1 cellular context compared by ENCODE assay signal in genomic region chr18:67516432-67517223, GRCh38.
TF ChIP-seq lines count a peak whose summit lies in the region.

DSEL (minus strand) TSS chr18:67516720; CDS start chr18:67514608, 2,112 bp downstream.

TF ChIP-seq in HepG2, 621 proteins besides CTCF, POLR2A, EP300 and RAD21 (continued from another document and continues in another):
- TF ChIP-seq E2F1 (CRISPR knock-in tag; IDR thresholded peaks at IDR 0.05) (no peak), ZNF101 (CRISPR knock-in tag; IDR thresholded peaks at IDR 0.05; ENCODE audit: borderline replicate concordance, low read depth) (no peak), ZNF503 (CRISPR knock-in tag; IDR thresholded peaks at IDR 0.05) (no peak), SMAD1 (CRISPR knock-in tag; IDR thresholded peaks at IDR 0.05; ENCODE audit: borderline replicate concordance, low read depth) (no peak), TCF7L2 (IDR thresholded peaks at IDR 0.05; ENCODE audit: low read depth, low read length) (no peak), HNF4A (CRISPR knock-in tag; IDR thresholded peaks at IDR 0.05) (no peak), KDM5B (CRISPR knock-in tag; IDR thresholded peaks at IDR 0.05; ENCODE audit: borderline replicate concordance) (peak; percentile 79; the same call in 1 of the 2 replicates), SNAPC4 (CRISPR knock-in tag; IDR thresholded peaks at IDR 0.05) (no peak), HNRNPL (IDR thresholded peaks at IDR 0.05; ENCODE audit: low read depth, low read length) (no peak), ZMYM2 (CRISPR knock-in tag; IDR thresholded peaks at IDR 0.05) (no peak), FIP1L1 (IDR thresholded peaks at IDR 0.05; ENCODE audit: borderline replicate concordance, insufficient read depth, low read depth, low read length) (no peak), ZNF292 (CRISPR knock-in tag; IDR thresholded peaks at IDR 0.05; ENCODE audit: borderline replicate concordance, low read depth) (no peak), SRSF1 (optimal IDR thresholded peaks at IDR 0.05; ENCODE audit: low read depth, low read length) (no peak), NFE2L1 (CRISPR knock-in tag; IDR thresholded peaks at IDR 0.05; ENCODE audit: borderline replicate concordance) (no peak), FOXK1 (CRISPR knock-in tag; IDR thresholded peaks at IDR 0.05; ENCODE audit: borderline replicate concordance, low read depth) (no peak), FOXK2 (IDR thresholded peaks at IDR 0.05) (no peak), MIER3 (CRISPR knock-in tag; IDR thresholded peaks at IDR 0.05; ENCODE audit: borderline replicate concordance) (no peak), NAIF1 (CRISPR knock-in tag; IDR thresholded peaks at IDR 0.05; ENCODE audit: borderline replicate concordance) (0 out of 2 replicates have a peak, but pooled peaks have one; percentile 35), FOXO1 (CRISPR knock-in tag; IDR thresholded peaks at IDR 0.05) (no peak), STAG1 (CRISPR knock-in tag; IDR thresholded peaks at IDR 0.05) (no peak), ZGPAT (CRISPR knock-in tag; IDR thresholded peaks at IDR 0.05) (peak; percentile 35; the same call in 1 of the 2 replicates), HNRNPK (IDR thresholded peaks at IDR 0.05; ENCODE audit: low read depth, low read length, poor library complexity, severe bottlenecking) (no peak), SRSF9 (IDR thresholded peaks at IDR 0.05; ENCODE audit: borderline replicate concordance, insufficient read depth, low read depth, low read length, poor library complexity, severe bottlenecking) (no peak), CERS6 (CRISPR knock-in tag; IDR thresholded peaks at IDR 0.05) (no peak), SNAPC2 (CRISPR knock-in tag; IDR thresholded peaks at IDR 0.05) (0 out of 2 replicates have a peak, but pooled peaks have one; percentile 37), POLR2AphosphoS2 (IDR thresholded peaks at IDR 0.05; ENCODE audit: low read depth, low read length) (no peak), LCORL (IDR thresholded peaks at IDR 0.05) (no peak), LCORL (CRISPR knock-in tag; IDR thresholded peaks at IDR 0.05) (no peak), DNMT1 (CRISPR knock-in tag; IDR thresholded peaks at IDR 0.05) (no peak; the same call in 1 of the 2 replicates), NR2C2 (CRISPR knock-in tag; IDR thresholded peaks at IDR 0.05; ENCODE audit: borderline replicate concordance) (no peak), ZNF713 (CRISPR knock-in tag; IDR thresholded peaks at IDR 0.05) (no peak), ZNF746 (CRISPR knock-in tag; IDR thresholded peaks at IDR 0.05) (no peak), ZFP37 (CRISPR knock-in tag; IDR thresholded peaks at IDR 0.05; ENCODE audit: borderline replicate concordance) (no peak), HNF1A (IDR thresholded peaks at IDR 0.05; ENCODE audit: low read depth) (no peak), HNF1A (CRISPR knock-in tag; IDR thresholded peaks at IDR 0.05; ENCODE audit: borderline replicate concordance) (no peak), ZIK1 (CRISPR knock-in tag; IDR thresholded peaks at IDR 0.05; ENCODE audit: borderline replicate concordance, low read depth) (no peak), PAWR (CRISPR knock-in tag; IDR thresholded peaks at IDR 0.05; ENCODE audit: borderline replicate concordance) (no peak), HNRNPUL1 (IDR thresholded peaks at IDR 0.05; ENCODE audit: low read depth, low read length) (no peak), ZSCAN12 (CRISPR knock-in tag; IDR thresholded peaks at IDR 0.05) (no peak), TOPORS (CRISPR knock-in tag; IDR thresholded peaks at IDR 0.05) (0 out of 2 replicates have a peak, but pooled peaks have one; percentile 59), XRCC5 (optimal IDR thresholded peaks at IDR 0.05; ENCODE audit: low read length) (no peak), PBX3 (CRISPR knock-in tag; IDR thresholded peaks at IDR 0.05; ENCODE audit: borderline replicate concordance) (no peak), BATF2 (CRISPR knock-in tag; IDR thresholded peaks at IDR 0.05) (no peak), HOXA5 (CRISPR knock-in tag; IDR thresholded peaks at IDR 0.05) (no peak), ZNF329 (CRISPR knock-in tag; IDR thresholded peaks at IDR 0.05; ENCODE audit: low read depth) (no peak), PRDM4 (CRISPR knock-in tag; IDR thresholded peaks at IDR 0.05; ENCODE audit: borderline replicate concordance) (no peak), ZNF607 (CRISPR knock-in tag; IDR thresholded peaks at IDR 0.05; ENCODE audit: borderline replicate concordance) (no peak), SOX5 (CRISPR knock-in tag; IDR thresholded peaks at IDR 0.05; ENCODE audit: borderline replicate concordance) (no peak)
